ENCODE assay signal across 1 cellular context in the genomic region with DNA sequence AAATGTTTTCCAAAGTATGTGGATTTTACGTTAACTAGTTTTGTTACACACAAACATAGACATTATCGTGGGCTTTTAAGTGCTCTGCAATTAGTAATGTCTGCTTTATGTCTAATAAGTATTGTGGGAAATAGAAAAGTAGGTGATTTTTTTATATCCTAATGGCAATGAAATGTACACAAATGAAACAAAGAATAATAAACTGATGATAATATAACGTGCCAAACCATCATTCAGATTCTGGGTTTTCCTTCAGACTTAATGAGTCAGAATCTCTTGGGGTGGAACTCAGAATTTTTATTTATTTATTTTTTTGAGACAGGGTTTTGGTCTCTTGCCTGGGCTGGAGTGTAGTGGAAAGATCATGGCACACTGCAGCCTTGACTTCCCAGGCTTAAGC.
TF ChIP-seq lines count a peak whose summit lies in the region.

No MANE protein-coding gene starts in this region.

TF ChIP-seq in K562, 482 proteins besides CTCF, POLR2A, EP300 and RAD21:
- no peak for TF ChIP-seq HLTF (IDR thresholded peaks at IDR 0.05)
- TF ChIP-seq RBFOX2 (IDR thresholded peaks at IDR 0.05; ENCODE audit: low read depth, low read length), result peak; percentile 61
